Comparison of ENCODE assay signal across 8 cellular contexts in genomic region chr22:26592368-26593015, GRCh38. TPM values are rescaled to one million over a fixed set of nuclear protein-coding genes. Genes with fewer than 3 reads are reported as not detected.
DNase-seq lines count a peak whose midpoint lies in the region; ATAC-seq and TF ChIP-seq lines count a peak whose summit lies in the region.

No MANE protein-coding gene starts in this region.

- intact Hi-C loops in activated naive CD4-positive, alpha-beta T cell treated with anti-CD3 and anti-CD28 coated beads for 36 hours (cut with micrococcal nuclease) = no loop called here
- intact Hi-C loops in gastrocnemius medialis (cut with DNase I; ENCODE audit: low total_unique reads) = no loop called here

- peaks cover 4% of the 10 kb centered on the region for H3K9me3 Mint-ChIP-seq in activated naive CD4-positive, alpha-beta T cell treated with anti-CD3 and anti-CD28 coated beads for 36 hours

- in situ Hi-C loops in gastrocnemius medialis (cut with MboI; ENCODE audit: low sequenced_read_pairs in 4 of 4) = no loop called here
- in situ Hi-C loops in ACHN (cut with HindIII; ENCODE audit: low pct_ligation_motif_present, low pct_unique_long_range_greater_than_20kb, low sequenced_read_pairs) = no loop called here

- H3K4me1 Mint-ChIP-seq in activated naive CD4-positive, alpha-beta T cell treated with anti-CD3 and anti-CD28 coated beads for 36 hours (ENCODE audit: low read depth) = peaks cover 33% of the 10 kb centered on the region

- H3K4me1 ChIP-seq in gastrocnemius medialis = peaks cover 12 to 15% of the 10 kb centered on the region in 2 donors

- H3K9me3 ChIP-seq in gastrocnemius medialis = no peaks in the 10 kb centered on the region

- H3K27ac ChIP-seq in gastrocnemius medialis = no peak overlapping the region

- H3K4me3 Mint-ChIP-seq in activated naive CD4-positive, alpha-beta T cell treated with anti-CD3 and anti-CD28 coated beads for 36 hours = no peak overlapping the region

- TF ChIP-seq CTCF in gastrocnemius medialis (IDR thresholded peaks at IDR 0.05 in 4 of 5, conservative IDR thresholded peaks at IDR 0.05 in 1 of 5) = no peak

- CTCF ChIA-PET in activated naive CD4-positive, alpha-beta T cell treated with anti-CD3 and anti-CD28 coated beads for 36 hours (lab: Charles Lee) = interaction anchor here (0.7 to 0.9 kb wide), 3 partner anchors 31 to 90 kb away, joined by 3 to 5 read pairs (median 4); no protein-coding TSS in a partner anchor

- H3K36me3 ChIP-seq in gastrocnemius medialis = no peaks in the 10 kb centered on the region

- no peak for TF ChIP-seq POLR2A in gastrocnemius medialis (IDR thresholded peaks at IDR 0.05)

- H3K27me3 ChIP-seq in gastrocnemius medialis = no peaks in the 10 kb centered on the region

- ATAC-seq in stimulated activated naive CD8-positive, alpha-beta T cell treated with anti-CD3 and anti-CD28 coated beads, Interleukin-15, Interleukin-2, amounts not matched to agents 100 U/mL and 50 U/mL, for 24 hours = peak; percentile 53
- ATAC-seq in gastrocnemius medialis = no peak

- peak; percentile 74 for DNase-seq in activated naive CD4-positive, alpha-beta T cell treated with anti-CD3 and anti-CD28 coated beads for 36 hours
- no peak for DNase-seq in activated naive CD4-positive, alpha-beta T cell treated with anti-CD3 and anti-CD28 coated beads, Interleukin-2, amount 50 U/mL, for 16 hours
- DNase-seq in HPDE6-E6E7 (ENCODE audit: extremely low spot score) (peak; percentile 50), gastrocnemius medialis (no peak), ACHN (no peak), AG20443 (ENCODE audit: low spot score) (no peak)
- DNase-seq in activated CD8-positive, alpha-beta memory T cell treated with anti-CD3 and anti-CD28 coated beads, Interleukin-2, amount 50 U/mL, for 48 hours = peak; percentile 68
- DNase-seq in stimulated activated naive CD8-positive, alpha-beta T cell treated with anti-CD3 and anti-CD28 coated beads, Interleukin-15, Interleukin-2, amounts not matched to agents 100 U/mL and 50 U/mL, for 24 hours = peak; percentile 49

- no peak overlapping the region for H3K27ac Mint-ChIP-seq in activated naive CD4-positive, alpha-beta T cell treated with anti-CD3 and anti-CD28 coated beads for 36 hours

- H3K27me3 Mint-ChIP-seq in activated naive CD4-positive, alpha-beta T cell treated with anti-CD3 and anti-CD28 coated beads for 36 hours (ENCODE audit: low read depth) = no peaks in the 10 kb centered on the region

- no peaks in the 10 kb centered on the region for H3K36me3 Mint-ChIP-seq in activated naive CD4-positive, alpha-beta T cell treated with anti-CD3 and anti-CD28 coated beads for 36 hours (ENCODE audit: low read depth)

- H3K4me3 ChIP-seq in gastrocnemius medialis = no peak overlapping the region

RNA-seq across cellular contexts. Expression of gene TPST2, which starts 2.6 kb away (rescaled TPM):
- 10 to 100 TPM; 21.0 to 21.9 TPM for total RNA-seq in activated naive CD4-positive, alpha-beta T cell treated with anti-CD3 and anti-CD28 coated beads for 36 hours
- total RNA-seq in gastrocnemius medialis = 100 to 1,000 TPM in 1 of 4 donors, 10 to 100 TPM in 3; 32.3 to 110 (median 65.4) TPM

RNA-seq across cellular contexts. Expression of gene CRYBB1, which starts 25.3 kb away (rescaled TPM):
- total RNA-seq in activated naive CD4-positive, alpha-beta T cell treated with anti-CD3 and anti-CD28 coated beads for 36 hours = not detected
- under 1 TPM in 1 of 4 donors, not detected in 3; 0.97 TPM for total RNA-seq in gastrocnemius medialis

RNA-seq across cellular contexts. Expression of gene CRYBA4, which starts 29.3 kb away (rescaled TPM):
- total RNA-seq in activated naive CD4-positive, alpha-beta T cell treated with anti-CD3 and anti-CD28 coated beads for 36 hours = not detected
- not detected for total RNA-seq in gastrocnemius medialis

Comparison
In these comparisons a context has a peak if more than half of its experiments do, and no peak if none do; other contexts are left out.
1. DNase-seq: peak in activated naive CD4-positive, alpha-beta T cell treated with anti-CD3 and anti-CD28 coated beads for 36 hours (single experiment), HPDE6-E6E7 (single experiment), activated CD8-positive, alpha-beta memory T cell treated with anti-CD3 and anti-CD28 coated beads, Interleukin-2, amount 50 U/mL, for 48 hours (single experiment) and stimulated activated naive CD8-positive, alpha-beta T cell treated with anti-CD3 and anti-CD28 coated beads, Interleukin-15, Interleukin-2, amounts not matched to agents 100 U/mL and 50 U/mL, for 24 hours (single experiment); none in activated naive CD4-positive, alpha-beta T cell treated with anti-CD3 and anti-CD28 coated beads, Interleukin-2, amount 50 U/mL, for 16 hours (single experiment), gastrocnemius medialis (0 of 2), ACHN (single experiment) and AG20443 (single experiment).